1 cellular context compared by ENCODE assay signal in genomic region chr4:8516061-8516573, GRCh38.
TF ChIP-seq lines count a peak whose summit lies in the region.

No MANE protein-coding gene starts in this region.

TF ChIP-seq in H1, 55 proteins besides CTCF, POLR2A, EP300 and RAD21 (continued from another document):
- TF ChIP-seq, protein P1, sequence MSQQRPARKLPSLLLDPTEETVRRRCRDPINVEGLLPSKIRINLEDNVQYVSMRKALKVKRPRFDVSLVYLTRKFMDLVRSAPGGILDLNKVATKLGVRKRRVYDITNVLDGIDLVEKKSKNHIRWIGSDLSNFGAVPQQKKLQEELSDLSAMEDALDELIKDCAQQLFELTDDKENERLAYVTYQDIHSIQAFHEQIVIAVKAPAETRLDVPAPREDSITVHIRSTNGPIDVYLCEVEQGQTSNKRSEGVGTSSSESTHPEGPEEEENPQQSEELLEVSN (IDR thresholded peaks at IDR 0.05): no peak
- no peak for TF ChIP-seq KDM1A (IDR thresholded peaks at IDR 0.05; ENCODE audit: borderline replicate concordance, low read length)
